In the genomic region with DNA sequence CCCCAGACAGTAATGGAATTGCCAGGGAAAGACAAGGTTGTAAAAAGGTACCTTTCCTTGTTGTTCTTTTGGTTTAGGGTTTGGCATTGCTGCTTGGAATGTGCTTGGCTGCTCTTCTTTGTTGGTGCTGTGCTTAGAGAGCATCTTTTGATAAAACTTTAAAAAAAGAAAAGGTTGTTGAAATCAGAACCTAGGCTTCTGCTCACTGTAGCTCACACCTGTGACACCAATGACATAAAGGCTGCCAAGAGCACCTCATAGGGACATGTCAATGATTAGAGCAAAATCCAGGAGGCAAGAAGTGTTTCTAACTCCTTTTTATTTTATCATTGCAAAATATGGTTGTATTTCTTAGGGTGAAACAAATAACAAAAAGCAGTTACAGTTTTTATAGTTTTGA, we compare ENCODE assay signal across 19 cellular contexts. TPM values are rescaled to one million over a fixed set of nuclear protein-coding genes. Genes with fewer than 3 reads are reported as not detected.
DNase-seq lines count a peak whose midpoint lies in the region; ATAC-seq and TF ChIP-seq lines count a peak whose summit lies in the region.
"Had no signal": no experiment of that assay in that cellular context is flagged by ENCODE, and none has a peak within 500 bp of the region (broad histone marks: within the 10 kb centered on the region; RNA-seq: fewer than 3 reads in every experiment).

No MANE protein-coding gene starts in this region.

- peak overlapping the region; percentile 26 for H3K4me2 ChIP-seq in BLaER1
- H3K4me2 ChIP-seq: A549 had no signal

- no peak for TF ChIP-seq CTCF in left ventricle myocardium inferior (IDR thresholded peaks at IDR 0.05; ENCODE audit: borderline replicate concordance)
- no peak for TF ChIP-seq CTCF in heart left ventricle (IDR thresholded peaks at IDR 0.05)

- H3K36me3 ChIP-seq in left ventricle myocardium inferior (peaks cover 58% of the 10 kb centered on the region), heart left ventricle (peaks cover 0 to 92% (median 61%) of the 10 kb centered on the region in 9 donors), BLaER1 (no peaks in the 10 kb centered on the region)

- H3K4me1 ChIP-seq in left ventricle myocardium inferior: peaks cover 18% of the 10 kb centered on the region
- peaks cover 0 to 9% (median 0%) of the 10 kb centered on the region in 12 donors for H3K4me1 ChIP-seq in heart left ventricle
- no peaks in the 10 kb centered on the region for H3K4me1 ChIP-seq in right cardiac atrium (ENCODE audit: control insufficient read depth, insufficient read depth, low read length)
- H3K4me1 ChIP-seq in BLaER1: peaks cover 13% of the 10 kb centered on the region
- H3K4me1 ChIP-seq: A549 had no signal

- H3K9me3 ChIP-seq in left ventricle myocardium inferior (replicated peaks) (no peaks in the 10 kb centered on the region), heart left ventricle (no peaks in the 10 kb centered on the region), right cardiac atrium (ENCODE audit: control insufficient read depth, low read length) (no peaks in the 10 kb centered on the region), BLaER1 (no peaks in the 10 kb centered on the region)
- H3K9me3 ChIP-seq: A549, Caco-2 had no signal

- ATAC-seq in Right ventricle myocardium inferior: peak; percentile 39
- ATAC-seq in heart left ventricle: peak in 3 of 4 donors; percentile 36 to 62 (median 36)
- no peak for ATAC-seq in right cardiac atrium
- ATAC-seq: A549; CD8-positive, alpha-beta T cell had no signal

- H3K27me3 ChIP-seq in left ventricle myocardium inferior (ENCODE audit: low read depth): no peaks in the 10 kb centered on the region
- H3K27me3 ChIP-seq in heart left ventricle: no peaks in the 10 kb centered on the region
- no peaks in the 10 kb centered on the region for H3K27me3 ChIP-seq in right cardiac atrium (ENCODE audit: control insufficient read depth, insufficient read depth)
- no peaks in the 10 kb centered on the region for H3K27me3 ChIP-seq in BLaER1

- no peaks in the 10 kb centered on the region for H4K20me1 ChIP-seq in BLaER1

- no peak overlapping the region for H3K9ac ChIP-seq in BLaER1

- intact Hi-C loops in Right ventricle myocardium inferior (cut with DNase I): no loop called here
- intact Hi-C loops in left ventricle myocardium inferior (cut with micrococcal nuclease): no loop called here
- intact Hi-C loops in heart left ventricle (cut with DNase I): loop anchor here in 1 of 10 donors (10.0 kb wide), 1 partner anchor 163 kb away; no protein-coding TSS in a partner anchor
- intact Hi-C loops in right cardiac atrium (cut with DNase I): no loop called here

- no peak for DNase-seq in Right ventricle myocardium inferior (ENCODE audit: missing footprints)
- DNase-seq in left ventricle myocardium inferior: no peak
- no peak for DNase-seq in heart left ventricle
- DNase-seq in right cardiac atrium: no peak
- DNase-seq in activated naive CD4-positive, alpha-beta T cell treated with anti-CD3 and anti-CD28 coated beads, Interleukin-2, amount 50 U/mL, for 16 hours: no peak
- DNase-seq: AML-193; Caco-2; Calu3; CD4-positive, alpha-beta T cell; CD8-positive, alpha-beta T cell; DMS79 treated with DMSO at 0.1 percent for 48 hours; GF-D8 had no signal

- TF ChIP-seq POLR2A in heart left ventricle (IDR thresholded peaks at IDR 0.05): no peak

- no peak overlapping the region for H3K27ac ChIP-seq in left ventricle myocardium inferior (replicated peaks)
- H3K27ac ChIP-seq in heart left ventricle: no peak overlapping the region
- H3K27ac ChIP-seq in right cardiac atrium (ENCODE audit: low read length): no peak overlapping the region
- H3K27ac ChIP-seq in BLaER1: no peak overlapping the region
- H3K27ac ChIP-seq: 22Rv1, A549, C4-2B had no signal

- H3K4me3 ChIP-seq in left ventricle myocardium inferior (no peak overlapping the region), heart left ventricle (no peak overlapping the region), right cardiac atrium (ENCODE audit: low read length) (no peak overlapping the region), BLaER1 (no peak overlapping the region)
- H3K4me3 ChIP-seq: A549 had no signal

RNA-seq across cellular contexts. Expression of a gene that starts 28.9 kb away (rescaled TPM):
- total RNA-seq in Right ventricle myocardium inferior (not detected), left ventricle myocardium inferior (not detected), heart left ventricle (under 1 TPM in 1 of 9 donors, not detected in 8; 0.23 TPM), right cardiac atrium (under 1 TPM in 1 of 4 donors, not detected in 3; 0.51 TPM)
- polyA plus RNA-seq in heart left ventricle (not detected), right cardiac atrium (0.16 TPM)
- total RNA-seq: A172; Caco-2; Calu3; CD4-positive, alpha-beta T cell; CD8-positive, alpha-beta T cell had no signal
- polyA plus RNA-seq: A549, BJ had no signal

RNA-seq across cellular contexts. Expression of a gene that starts 45.1 kb away (rescaled TPM):
- total RNA-seq in Right ventricle myocardium inferior: not detected
- total RNA-seq in left ventricle myocardium inferior: not detected
- not detected for total RNA-seq in heart left ventricle
- polyA plus RNA-seq in heart left ventricle: not detected
- under 1 TPM in 3 of 4 donors, not detected in 1; 0.20 to 0.49 (median 0.26) TPM for total RNA-seq in right cardiac atrium
- polyA plus RNA-seq in right cardiac atrium: 0.23 TPM
- total RNA-seq: A172; B cell; Caco-2; Calu3; CD4-positive, alpha-beta T cell; CD8-positive, alpha-beta T cell had no signal
- polyA plus RNA-seq: A549, BJ had no signal

Comparison
In these comparisons a context has a peak if more than half of its experiments do, and no peak if none do; other contexts are left out.
1. ATAC-seq: peak in Right ventricle myocardium inferior (single experiment) and heart left ventricle (3 of 4); none in right cardiac atrium (0 of 2).